Comparison of ENCODE assay signal across 14 cellular contexts in the genomic region with DNA sequence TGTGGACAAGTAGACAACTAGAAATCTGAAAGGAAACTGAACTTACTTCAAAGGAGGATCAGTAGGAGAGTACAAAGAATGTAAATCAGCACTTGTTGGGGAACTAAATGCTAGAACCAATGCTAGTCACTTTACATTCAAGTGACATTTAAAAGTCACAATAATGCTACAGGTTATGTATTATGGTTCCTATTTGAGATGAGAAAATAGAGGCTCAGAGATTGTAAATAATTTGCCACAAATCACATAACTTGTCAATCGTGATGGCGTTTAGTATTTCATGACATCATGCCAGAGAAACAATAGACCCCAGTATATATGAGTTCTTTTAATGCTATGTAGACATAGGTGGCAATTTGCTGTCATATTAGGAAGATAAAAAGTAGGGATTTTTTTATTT.
DNase-seq lines count a peak whose midpoint lies in the region; ATAC-seq, FAIRE-seq and TF ChIP-seq lines count a peak whose summit lies in the region.
"Had no signal": no experiment of that assay in that cellular context is flagged by ENCODE, and none has a peak within 500 bp of the region (broad histone marks: within the 10 kb centered on the region; RNA-seq: fewer than 3 reads in every experiment).

No MANE protein-coding gene starts in this region.

- no peak for ATAC-seq in GM18505 (IDR thresholded peaks at IDR 0.05; ENCODE audit: unreplicated experiment)
- no peak for ATAC-seq in HG02623 (IDR thresholded peaks at IDR 0.05; ENCODE audit: unreplicated experiment)

- no peak overlapping the region for H3K4me3 Mint-ChIP-seq in activated naive CD4-positive, alpha-beta T cell treated with anti-CD3 and anti-CD28 coated beads for 36 hours
- no peak overlapping the region for H3K4me3 Mint-ChIP-seq in activated CD4-positive, alpha-beta memory T cell treated with anti-CD3 and anti-CD28 coated beads, Interleukin-2, amount 10 ng/mL, durations not matched to agents 7 days and 5 days
- H3K4me3 Mint-ChIP-seq: IgD-negative memory B cell had no signal

- TF ChIP-seq RAD21 in neural cell (conservative IDR thresholded peaks at IDR 0.05), result no peak

- TF ChIP-seq EP300 in neural cell (conservative IDR thresholded peaks at IDR 0.05; ENCODE audit: poor library complexity, severe bottlenecking), result peak; percentile 76

- H3K79me2 ChIP-seq in neural cell (replicated peaks; ENCODE audit: insufficient read depth, low read length), result no peaks in the 10 kb centered on the region

- no peak overlapping the region for H2AFZ ChIP-seq in neural cell (ENCODE audit: low read depth, low read length)

- H3K9me2 ChIP-seq in neural cell (ENCODE audit: insufficient read depth, low read length), result no peaks in the 10 kb centered on the region

- no peak for TF ChIP-seq POLR2A in GM18505 (IDR thresholded peaks at IDR 0.05; ENCODE audit: borderline replicate concordance, extremely low read depth, insufficient read depth, insufficient read length)

- no peaks in the 10 kb centered on the region for H4K20me1 ChIP-seq in neural cell (ENCODE audit: insufficient read depth)

- H3K4me1 Mint-ChIP-seq in activated naive CD4-positive, alpha-beta T cell treated with anti-CD3 and anti-CD28 coated beads for 36 hours (ENCODE audit: low read depth), result peaks cover 66% of the 10 kb centered on the region
- peaks cover 73% of the 10 kb centered on the region for H3K4me1 Mint-ChIP-seq in activated CD4-positive, alpha-beta memory T cell treated with anti-CD3 and anti-CD28 coated beads, Interleukin-2, amount 10 ng/mL, durations not matched to agents 7 days and 5 days

- peak; percentile 5 for FAIRE-seq in GM18507 (lab: Jason Lieb, UNC)

- DNase-seq in activated naive CD4-positive, alpha-beta T cell treated with anti-CD3 and anti-CD28 coated beads for 36 hours, result no peak
- no peak for DNase-seq in activated naive CD4-positive, alpha-beta T cell treated with anti-CD3 and anti-CD28 coated beads, Interleukin-2, amount 50 U/mL, for 16 hours
- DNase-seq in GM18507 (ENCODE audit: extremely low spot score, insufficient read length, low read depth) (no peak), SW 1271 (lab: John Stamatoyannopoulos, UW) (no peak)
- no peak for DNase-seq in activated CD4-positive, alpha-beta memory T cell treated with anti-CD3 and anti-CD28 coated beads, Interleukin-2, amount 10 ng/mL, durations not matched to agents 7 days and 5 days
- DNase-seq: DMS153, NCI-H187 treated with DMSO at 0.1 percent for 48 hours, NCI-H446, NCI-H748 treated with DMSO at 0.1 percent for 48 hours, SHP77 had no signal

- no peaks in the 10 kb centered on the region for H3K9me3 Mint-ChIP-seq in activated naive CD4-positive, alpha-beta T cell treated with anti-CD3 and anti-CD28 coated beads for 36 hours
- peaks cover 11% of the 10 kb centered on the region for H3K9me3 Mint-ChIP-seq in activated CD4-positive, alpha-beta memory T cell treated with anti-CD3 and anti-CD28 coated beads, Interleukin-2, amount 10 ng/mL, durations not matched to agents 7 days and 5 days
- H3K9me3 Mint-ChIP-seq: IgD-negative memory B cell had no signal

- H3K4me2 ChIP-seq in neural cell (ENCODE audit: low read length), result no peak overlapping the region

- no peaks in the 10 kb centered on the region for H3F3A ChIP-seq in neural cell (ENCODE audit: insufficient read depth, low read length, poor library complexity, severe bottlenecking)

- no peak for TF ChIP-seq CTCF in neural cell (IDR thresholded peaks at IDR 0.05; ENCODE audit: poor library complexity, severe bottlenecking)

- no peaks in the 10 kb centered on the region for H3K9me3 ChIP-seq in neural cell (ENCODE audit: low read length)

- H3K27me3 Mint-ChIP-seq in activated naive CD4-positive, alpha-beta T cell treated with anti-CD3 and anti-CD28 coated beads for 36 hours (ENCODE audit: low read depth), result no peaks in the 10 kb centered on the region
- H3K27me3 Mint-ChIP-seq in activated CD4-positive, alpha-beta memory T cell treated with anti-CD3 and anti-CD28 coated beads, Interleukin-2, amount 10 ng/mL, durations not matched to agents 7 days and 5 days, result peaks cover under 1% of the 10 kb centered on the region
- H3K27me3 Mint-ChIP-seq: IgD-negative memory B cell had no signal

- peak overlapping the region; percentile 95 for H3K27ac Mint-ChIP-seq in activated naive CD4-positive, alpha-beta T cell treated with anti-CD3 and anti-CD28 coated beads for 36 hours
- H3K27ac Mint-ChIP-seq in activated CD4-positive, alpha-beta memory T cell treated with anti-CD3 and anti-CD28 coated beads, Interleukin-2, amount 10 ng/mL, durations not matched to agents 7 days and 5 days, result peak overlapping the region; percentile 42
- H3K27ac Mint-ChIP-seq: IgD-negative memory B cell had no signal

- CTCF ChIA-PET in activated naive CD4-positive, alpha-beta T cell treated with anti-CD3 and anti-CD28 coated beads for 36 hours (lab: Charles Lee), result interaction anchor here (0.6 kb wide), 2 partner anchors 57 to 87 kb away, joined by 7 to 8 read pairs; no protein-coding TSS in a partner anchor
- CTCF ChIA-PET in activated CD4-positive, alpha-beta memory T cell treated with anti-CD3 and anti-CD28 coated beads, Interleukin-2, amount 10 ng/mL, durations not matched to agents 7 days and 5 days (lab: Charles Lee), result no interaction called here

- no peaks in the 10 kb centered on the region for H3K27me3 ChIP-seq in neural cell (ENCODE audit: insufficient read depth, low read depth, low read length)

- no peak overlapping the region for H3K4me3 ChIP-seq in neural cell (ENCODE audit: low read length)

- intact Hi-C loops in activated naive CD4-positive, alpha-beta T cell treated with anti-CD3 and anti-CD28 coated beads for 36 hours (cut with micrococcal nuclease), result loop anchor here (1.0 to 2.0 kb wide), 3 partner anchors 160 to 968 kb away; no protein-coding TSS in a partner anchor

- H3K36me3 Mint-ChIP-seq in activated naive CD4-positive, alpha-beta T cell treated with anti-CD3 and anti-CD28 coated beads for 36 hours (ENCODE audit: low read depth), result peaks cover 2% of the 10 kb centered on the region
- H3K36me3 Mint-ChIP-seq in activated CD4-positive, alpha-beta memory T cell treated with anti-CD3 and anti-CD28 coated beads, Interleukin-2, amount 10 ng/mL, durations not matched to agents 7 days and 5 days (ENCODE audit: low read depth), result peaks cover 10% of the 10 kb centered on the region
- H3K36me3 Mint-ChIP-seq: IgD-negative memory B cell had no signal

- no peak overlapping the region for H3K9ac ChIP-seq in neural cell (ENCODE audit: low read length)

- no peaks in the 10 kb centered on the region for H3K36me3 ChIP-seq in neural cell (ENCODE audit: insufficient read depth, low read length)

- POLR2A ChIA-PET in activated CD4-positive, alpha-beta memory T cell treated with anti-CD3 and anti-CD28 coated beads, Interleukin-2, amount 10 ng/mL, durations not matched to agents 7 days and 5 days (lab: Charles Lee), result no interaction called here

- no peak overlapping the region for H3K27ac ChIP-seq in neural cell (ENCODE audit: low read length)

TF ChIP-seq in neural cell, 6 proteins besides CTCF, POLR2A, EP300 and RAD21:
- TF ChIP-seq TAF1 (IDR thresholded peaks at IDR 0.05; ENCODE audit: low read depth) (no peak), SMC3 (conservative IDR thresholded peaks at IDR 0.05; ENCODE audit: poor library complexity) (no peak), POLR2AphosphoS5 (IDR thresholded peaks at IDR 0.05) (peak; percentile 74)
